26 cellular contexts compared by ENCODE assay signal in genomic region chr4:95838192-95838591, GRCh38. TPM values are rescaled to one million over a fixed set of nuclear protein-coding genes. Genes with fewer than 3 reads are reported as not detected.
"Had no signal": no experiment of that assay in that cellular context is flagged by ENCODE, and none has a peak within 500 bp of the region (broad histone marks: within the 10 kb centered on the region; RNA-seq: fewer than 3 reads in every experiment).

No MANE protein-coding gene starts in this region.

- H3K4me2 ChIP-seq: smooth muscle cell had no signal

- H3K36me3 ChIP-seq: gastrocnemius medialis, left lung, stomach had no signal

- H3K27me3 ChIP-seq: gastrocnemius medialis, left lung, stomach had no signal

- H3K4me1 ChIP-seq: gastrocnemius medialis, left lung, stomach had no signal

- H3K4me3 ChIP-seq: coronary artery, gastrocnemius medialis, left lung, mucosa of descending colon, smooth muscle cell, stomach had no signal

- DNase-seq: activated CD4-positive, alpha-beta T cell treated with anti-CD3 and anti-CD28 coated beads, Interleukin-2, amount 10 ng/mL, durations not matched to agents 24 days and 14 days; activated CD8-positive, alpha-beta T cell treated with anti-CD3 and anti-CD28 coated beads, Interleukin-2, amount 10 ng/mL, durations not matched to agents 7 days and 5 days; activated naive CD4-positive, alpha-beta T cell treated with anti-CD3 and anti-CD28 coated beads, Interleukin-2, amount 10 ng/mL, durations not matched to agents 7 days and 5 days; activated naive CD8-positive, alpha-beta T cell treated with anti-CD3 and anti-CD28 coated beads, Interleukin-2, amount 50 U/mL, for 24 hours; activated T-cell treated with anti-CD3 and anti-CD28 coated beads, Interleukin-2, amount 50 U/mL, for 24 hours; anterior cingulate cortex; central memory CD4-positive, alpha-beta T cell; erythroblast; gastrocnemius medialis; head of caudate nucleus; kidney; left lung; mucosa of descending colon; naive B cell; stimulated activated CD4-positive, alpha-beta T cell treated with anti-CD3 and anti-CD28 coated beads, Interleukin-4, amount 100 ng/mL, for 24 hours; stomach; SW 1271; T-helper 2 cell had no signal

- H3K27ac ChIP-seq: coronary artery, gastrocnemius medialis, left lung, stomach had no signal

- ATAC-seq: activated CD8-positive, alpha-beta T cell treated with anti-CD3 and anti-CD28 coated beads, Interleukin-2, amount 10 ng/mL, durations not matched to agents 7 days and 5 days; activated naive CD8-positive, alpha-beta T cell treated with anti-CD3 and anti-CD28 coated beads, Interleukin-2, amount 50 U/mL, for 24 hours; gastrocnemius medialis; left lung; mucosa of descending colon; sciatic nerve; stimulated activated effector memory CD8-positive, alpha-beta T cell treated with anti-CD3 and anti-CD28 coated beads, Interleukin-12 subunit alpha, Interleukin-12 subunit beta, amount 100 ng/mL, for 72 hours had no signal

- H3K9me3 ChIP-seq: gastrocnemius medialis, mucosa of descending colon had no signal

RNA-seq across cellular contexts. Expression of gene PDHA2, which starts 1.7 kb away (rescaled TPM):
- total RNA-seq: activated CD4-positive, alpha-beta T cell treated with anti-CD3 and anti-CD28 coated beads, Interleukin-2, amount 10 ng/mL, durations not matched to agents 24 days and 14 days; activated CD8-positive, alpha-beta T cell treated with anti-CD3 and anti-CD28 coated beads, Interleukin-2, amount 10 ng/mL, durations not matched to agents 7 days and 5 days; activated T-helper 2 cell treated with anti-CD3 and anti-CD28 coated beads, Interferon-gamma antibody, Interleukin-2, Interleukin-4, amounts not matched to agents 10 μg/mL and 5 μg/mL and 100 μg/mL, durations not matched to agents 14 hours and 24 hours and 36 hours; gastrocnemius medialis; kidney; left lung; mucosa of descending colon; osteocyte; pulmonary artery endothelial cell; sciatic nerve; smooth muscle cell; stomach; temporal lobe had no signal
- polyA plus RNA-seq: smooth muscle cell, stomach had no signal
